ENCODE assay signal across 19 cellular contexts in the genomic region with DNA sequence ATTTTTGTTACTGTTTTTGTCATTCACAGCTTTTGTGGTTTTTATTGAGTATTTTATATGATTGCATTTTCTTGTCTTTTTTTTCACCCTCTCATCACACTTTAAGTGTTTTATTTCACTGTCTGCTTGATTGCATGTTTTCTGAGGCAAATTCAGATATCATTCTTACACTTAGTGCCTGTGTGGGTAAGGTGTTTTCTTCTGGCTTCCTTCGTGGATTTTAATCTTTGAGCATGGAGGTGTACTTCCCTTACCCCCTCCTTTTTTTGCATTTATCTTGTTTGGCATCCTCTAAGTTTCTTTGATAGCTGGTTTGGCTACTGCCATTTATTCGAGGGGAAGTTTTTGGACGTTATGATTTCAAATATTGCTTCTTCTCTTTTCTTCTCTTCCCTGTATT.
"Had no signal": no experiment of that assay in that cellular context is flagged by ENCODE, and none has a peak within 500 bp of the region (broad histone marks: within the 10 kb centered on the region; RNA-seq: fewer than 3 reads in every experiment).

No MANE protein-coding gene starts in this region.

- H3K4me3 Mint-ChIP-seq: central memory CD8-positive, alpha-beta T cell; dendritic cell treated with granulocyte-macrophage colony-stimulating factor and Interleukin-4, amounts not matched to agents 40 ng/mL and 50 ng/mL, for 4 days; endodermal cell had no signal

- ATAC-seq: left lobe of liver, right cardiac atrium, SK-N-SH treated with all-trans-retinoic acid at 6 μM for 48 hours had no signal

- H3K27me3 Mint-ChIP-seq: central memory CD8-positive, alpha-beta T cell; dendritic cell treated with granulocyte-macrophage colony-stimulating factor and Interleukin-4, amounts not matched to agents 40 ng/mL and 50 ng/mL, for 4 days; progenitor cell of endocrine pancreas had no signal

- FAIRE-seq: small intestine had no signal

- DNase-seq: activated CD4-positive, alpha-beta T cell treated with anti-CD3 and anti-CD28 coated beads for 4 hours; activated CD8-positive, alpha-beta memory T cell treated with anti-CD3 and anti-CD28 coated beads, Interleukin-2, amount 50 U/mL, for 48 hours; activated gamma-delta T cell treated with Interleukin-2 at 50 U/mL for 16 hours; endodermal cell; islet precursor cell; mammary epithelial cell; nucleus accumbens; right cardiac atrium; small intestine; stimulated activated CD4-positive, alpha-beta T cell treated with anti-CD3 and anti-CD28 coated beads, Interleukin-4, amount 100 ng/mL, for 4 hours; stimulated activated CD8-positive, alpha-beta memory T cell treated with anti-CD3 and anti-CD28 coated beads, Interleukin-4, amount 100 ng/mL, for 48 hours; stimulated activated naive CD4-positive, alpha-beta T cell treated with Interleukin-2 at 50 U/mL for 16 hours; T-helper 1 cell; trophoblast cell had no signal

- H3K27ac Mint-ChIP-seq: dendritic cell treated with granulocyte-macrophage colony-stimulating factor and Interleukin-4, amounts not matched to agents 40 ng/mL and 50 ng/mL, for 4 days; progenitor cell of endocrine pancreas had no signal

- H3K9me3 Mint-ChIP-seq: central memory CD8-positive, alpha-beta T cell; dendritic cell treated with granulocyte-macrophage colony-stimulating factor and Interleukin-4, amounts not matched to agents 40 ng/mL and 50 ng/mL, for 4 days; endodermal cell had no signal
